8 cellular contexts compared by ENCODE assay signal in the genomic region with DNA sequence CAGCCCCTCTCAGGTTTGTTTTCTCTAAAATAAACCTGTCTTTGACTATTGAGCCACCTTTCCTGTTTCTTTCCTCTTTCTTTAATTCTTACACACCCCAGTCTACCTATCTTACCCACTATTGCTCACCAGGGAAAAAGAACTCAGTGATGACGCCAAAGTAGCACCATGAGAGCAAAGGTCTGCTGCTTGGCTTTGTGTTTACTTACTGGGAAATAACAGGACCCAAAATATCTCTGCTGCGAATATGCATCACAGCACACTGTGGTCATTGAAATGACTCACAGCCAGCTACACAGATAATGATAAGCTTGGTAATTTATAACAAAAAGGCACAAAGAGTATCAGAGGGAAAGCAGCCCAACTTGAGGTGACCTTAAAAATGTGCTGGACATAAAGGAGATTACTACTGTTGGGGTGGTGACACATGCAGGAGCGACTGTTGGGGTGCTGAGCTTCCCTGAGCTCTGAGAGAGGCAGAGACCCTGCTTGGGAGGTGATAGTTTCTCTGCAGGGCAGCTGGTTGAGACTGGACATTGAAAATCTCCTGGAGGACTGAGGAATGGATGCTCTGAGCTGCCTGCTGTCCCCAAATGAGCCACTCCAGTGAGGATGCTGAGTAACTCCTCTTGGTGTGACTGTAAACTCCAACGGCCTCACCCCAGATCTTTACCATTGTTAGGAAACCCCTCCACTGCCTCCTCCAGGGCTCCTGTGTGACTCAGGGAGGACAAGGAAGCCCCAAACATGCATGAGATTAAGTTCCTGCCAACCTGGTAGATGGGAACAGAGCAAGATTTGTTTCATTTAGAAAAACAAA. TPM values are rescaled to one million over a fixed set of nuclear protein-coding genes. Genes with fewer than 3 reads are reported as not detected.
A peak's percentile ranks its signal among the peaks of the same experiment; 100 is the strongest.
DNase-seq lines count a peak whose midpoint lies in the region; ATAC-seq, FAIRE-seq and TF ChIP-seq lines count a peak whose summit lies in the region.

No MANE protein-coding gene starts in this region.

- H3K4me1 Mint-ChIP-seq in HFFc6 (ENCODE audit: low read depth) = peaks cover 38% of the 10 kb centered on the region

- no peaks in the 10 kb centered on the region for H3K36me3 ChIP-seq in RWPE2 (ENCODE audit: low read depth)
- no peaks in the 10 kb centered on the region for H3K36me3 ChIP-seq in kidney (ENCODE audit: control insufficient read depth in 1 of 2, insufficient read depth in 2 of 2, low read length in 2 of 2)

- H3K9me3 ChIP-seq in RWPE2 (ENCODE audit: severe bottlenecking) = no peaks in the 10 kb centered on the region
- no peaks in the 10 kb centered on the region for H3K9me3 ChIP-seq in kidney (ENCODE audit: control insufficient read depth in 1 of 2, low read length in 2 of 2)

- H3K27ac ChIP-seq in RWPE2 (ENCODE audit: poor library complexity, severe bottlenecking) = no peak overlapping the region
- H3K27ac ChIP-seq in kidney (ENCODE audit: low read depth in 2 of 2, low read length in 2 of 2) = peak overlapping the region; percentile 56 to 65

- H3K27ac Mint-ChIP-seq in HFFc6 = peak overlapping the region; percentile 82

- H3K4me3 Mint-ChIP-seq in HFFc6 = peak overlapping the region; percentile 37

- FAIRE-seq in kidney (lab: Jason Lieb, UNC) = no peak

- POLR2A ChIA-PET in HEK293T (lab: Yijun Ruan, JAX) = interaction anchor here (1.4 to 4.1 kb wide), 2 partner anchors 11 to 26 kb away, joined by 3 to 15 read pairs; a partner anchor contains a TSS

- H3K4me3 ChIP-seq in RWPE2 (ENCODE audit: severe bottlenecking) = no peak overlapping the region
- no peak overlapping the region for H3K4me3 ChIP-seq in kidney (ENCODE audit: low read length in 2 of 2)

- H3K9ac ChIP-seq in kidney (ENCODE audit: low read length in 2 of 2) = no peak overlapping the region

- H3K9me3 Mint-ChIP-seq in HFFc6 = no peaks in the 10 kb centered on the region

- CTCF ChIA-PET in HEK293T (lab: Yijun Ruan, JAX) = no interaction called here

- H3K4me1 ChIP-seq in RWPE2 (ENCODE audit: insufficient read depth, poor library complexity, severe bottlenecking) (no peaks in the 10 kb centered on the region), kidney (ENCODE audit: control insufficient read depth in 1 of 2, insufficient read depth in 1 of 2, low read depth in 1 of 2, low read length in 2 of 2) (peaks cover 10 to 11% of the 10 kb centered on the region in 2 donors)

- TF ChIP-seq CTCF in HFFc6 (IDR thresholded peaks at IDR 0.05) (no peak), RWPE2 (IDR thresholded peaks at IDR 0.05; ENCODE audit: poor library complexity, severe bottlenecking) (no peak), kidney (IDR thresholded peaks at IDR 0.05; ENCODE audit: borderline replicate concordance, extremely low read depth, insufficient read depth) (no peak)

- DNase-seq in GM04504 (ENCODE audit: low read depth) (peak; percentile 33), HFFc6 (peak; percentile 94), RWPE2 (ENCODE audit: low spot score) (no peak), kidney (no peak), MV-4-11 (lab: John Stamatoyannopoulos, UW) (no peak), SIG-M5 treated with dmso at 0.1 percent for 504 hours (lab: John Stamatoyannopoulos, UW; ENCODE audit: unreplicated experiment) (no peak), NCI-H510A (lab: John Stamatoyannopoulos, UW) (no peak), HEK293T (ENCODE audit: extremely low spot score) (no peak)

- intact Hi-C loops in kidney (cut with DNase I) = no loop called here

- no peaks in the 10 kb centered on the region for H3K36me3 Mint-ChIP-seq in HFFc6 (ENCODE audit: low read depth)

- H3K27me3 ChIP-seq in RWPE2 (ENCODE audit: insufficient read depth, poor library complexity, severe bottlenecking) = no peaks in the 10 kb centered on the region

- peak; percentile 67 for ATAC-seq in RWPE2 (ENCODE audit: low read depth)

- H3K27me3 Mint-ChIP-seq in HFFc6 (ENCODE audit: insufficient read depth) = peaks cover 2% of the 10 kb centered on the region; the same call in 1 of the 2 replicates

TF ChIP-seq in HEK293T, 16 proteins besides CTCF, POLR2A, EP300 and RAD21:
- no peak for TF ChIP-seq ELF4 (IDR thresholded peaks at IDR 0.05)
- TF ChIP-seq TARDBP (IDR thresholded peaks at IDR 0.05) = no peak
- no peak for TF ChIP-seq BHLHE40 (IDR thresholded peaks at IDR 0.05; ENCODE audit: borderline replicate concordance)
- TF ChIP-seq, protein P1, sequence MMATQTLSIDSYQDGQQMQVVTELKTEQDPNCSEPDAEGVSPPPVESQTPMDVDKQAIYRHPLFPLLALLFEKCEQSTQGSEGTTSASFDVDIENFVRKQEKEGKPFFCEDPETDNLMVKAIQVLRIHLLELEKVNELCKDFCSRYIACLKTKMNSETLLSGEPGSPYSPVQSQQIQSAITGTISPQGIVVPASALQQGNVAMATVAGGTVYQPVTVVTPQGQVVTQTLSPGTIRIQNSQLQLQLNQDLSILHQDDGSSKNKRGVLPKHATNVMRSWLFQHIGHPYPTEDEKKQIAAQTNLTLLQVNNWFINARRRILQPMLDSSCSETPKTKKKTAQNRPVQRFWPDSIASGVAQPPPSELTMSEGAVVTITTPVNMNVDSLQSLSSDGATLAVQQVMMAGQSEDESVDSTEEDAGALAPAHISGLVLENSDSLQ (IDR thresholded peaks at IDR 0.05) = no peak
- no peak for TF ChIP-seq FOXM1 (IDR thresholded peaks at IDR 0.05; ENCODE audit: borderline replicate concordance)
- no peak for TF ChIP-seq ZNF384 (IDR thresholded peaks at IDR 0.05)
- no peak for TF ChIP-seq SUZ12 (IDR thresholded peaks at IDR 0.05)
- no peak for TF ChIP-seq HDGF (IDR thresholded peaks at IDR 0.05; ENCODE audit: borderline replicate concordance)
- no peak for TF ChIP-seq NFRKB (IDR thresholded peaks at IDR 0.05)
- no peak for TF ChIP-seq CTBP1 (IDR thresholded peaks at IDR 0.05; ENCODE audit: borderline replicate concordance)
- no peak for TF ChIP-seq LEF1 (IDR thresholded peaks at IDR 0.05; ENCODE audit: borderline replicate concordance)
- TF ChIP-seq ARNT (IDR thresholded peaks at IDR 0.05) = no peak
- TF ChIP-seq L3MBTL2 (conservative IDR thresholded peaks at IDR 0.05) = no peak
- TF ChIP-seq FOXA1 (IDR thresholded peaks at IDR 0.05) = no peak
- TF ChIP-seq FOXK2 (IDR thresholded peaks at IDR 0.05) = no peak
- TF ChIP-seq SP1 (IDR thresholded peaks at IDR 0.05) = no peak
TF ChIP-seq in HEK293T: peak in this region for 0.

RNA-seq across cellular contexts. Expression of a gene that starts 14.5 kb away (rescaled TPM):
- under 1 TPM in 5 of 6 experiments, not detected in 1; 0.09 to 0.14 (median 0.12) TPM for total RNA-seq in HFFc6 (2021; fragmentation: NEBNext Ultra II Directional; extraction: Animal tissue kit (Norgen Biotek cat#: 25700))
- 3.5 TPM for total RNA-seq in kidney
- polyA plus RNA-seq in kidney (ENCODE audit: insufficient read depth, low read depth, low replicate concordance) = 1.2 TPM

RNA-seq across cellular contexts. Expression of a gene that starts 25.9 kb away (rescaled TPM):
- 10 to 100 TPM; 18.7 to 25.7 (median 21.8) TPM for total RNA-seq in HFFc6 (2021; fragmentation: NEBNext Ultra II Directional; extraction: Animal tissue kit (Norgen Biotek cat#: 25700))
- total RNA-seq in kidney = 35.1 TPM
- polyA plus RNA-seq in kidney (ENCODE audit: insufficient read depth, low read depth, low replicate concordance) = 25.4 TPM

RNA-seq across cellular contexts. Expression of a gene that starts 26.1 kb away (rescaled TPM):
- 10 to 100 TPM; 12.2 to 18.8 (median 18.2) TPM for total RNA-seq in HFFc6 (2021; fragmentation: NEBNext Ultra II Directional; extraction: Animal tissue kit (Norgen Biotek cat#: 25700))
- total RNA-seq in kidney = 59.2 TPM
- polyA plus RNA-seq in kidney (ENCODE audit: insufficient read depth, low read depth, low replicate concordance) = 18.4 TPM

Comparison
In these comparisons a context has a peak if more than half of its experiments do, and no peak if none do; other contexts are left out.
1. DNase-seq: peak in GM04504 (single experiment) and HFFc6 (single experiment); none in RWPE2 (single experiment), kidney (single experiment), MV-4-11 (single experiment), SIG-M5 treated with dmso at 0.1 percent for 504 hours (single experiment), NCI-H510A (single experiment) and HEK293T (single experiment).